In the genomic region with DNA sequence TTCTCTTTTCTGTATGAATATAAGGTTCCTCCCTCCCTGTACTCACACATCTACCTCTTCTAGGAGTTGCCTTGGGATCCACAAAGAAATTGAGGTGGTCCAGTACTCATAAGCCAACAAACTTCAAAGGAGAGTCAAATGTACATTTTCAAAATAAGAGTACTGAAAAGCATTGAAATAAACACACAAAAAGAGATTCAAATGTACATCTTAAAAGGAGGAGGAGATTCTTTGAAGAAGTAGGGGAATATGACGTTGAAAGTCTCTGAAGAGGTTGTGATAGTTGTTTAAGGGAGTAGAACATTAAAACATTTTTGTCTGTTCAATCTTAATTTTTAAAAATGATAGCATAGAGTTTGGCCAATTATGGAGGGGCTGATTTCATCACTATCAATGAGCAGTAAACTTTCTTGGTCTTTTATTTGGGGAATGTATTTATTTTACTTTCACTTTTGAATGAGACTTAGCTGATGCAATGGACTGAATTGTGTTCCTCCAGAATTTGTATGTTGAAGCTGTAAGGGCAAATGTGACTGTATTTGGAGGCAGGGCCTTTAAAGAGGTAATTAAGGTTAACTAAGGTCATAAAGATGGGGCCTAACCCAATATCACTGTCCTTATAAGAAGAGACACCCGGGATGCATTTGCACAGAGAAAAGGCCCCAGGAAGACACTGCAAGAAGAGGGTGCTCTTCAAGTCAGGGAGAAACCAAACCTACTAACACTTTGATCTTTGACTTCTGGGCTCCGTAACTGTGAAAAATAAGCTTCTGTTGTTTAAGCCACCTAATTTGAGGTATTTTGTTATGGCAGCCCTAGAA, we compare ENCODE assay signal across 13 cellular contexts.
DNase-seq lines count a peak whose midpoint lies in the region; ATAC-seq and TF ChIP-seq lines count a peak whose summit lies in the region.
"Had no signal": no experiment of that assay in that cellular context is flagged by ENCODE, and none has a peak within 500 bp of the region (broad histone marks: within the 10 kb centered on the region; RNA-seq: fewer than 3 reads in every experiment).

No MANE protein-coding gene starts in this region.

- H3K27me3 Mint-ChIP-seq in T-helper 17 cell, result peaks cover 4% of the 10 kb centered on the region

- H3K9me3 ChIP-seq in T-helper 17 cell (ENCODE audit: control insufficient read depth, low read length, poor library complexity, severe bottlenecking), result no peaks in the 10 kb centered on the region
- H3K9me3 ChIP-seq: neutrophil had no signal

- H3K27ac Mint-ChIP-seq in T-helper 17 cell, result peak overlapping the region; percentile 73

- intact Hi-C loops in cardiac septum (cut with DNase I), result no loop called here

- H3K36me3 Mint-ChIP-seq in T-helper 17 cell (ENCODE audit: low read depth), result peaks cover 2% of the 10 kb centered on the region

- DNase-seq in EH (ENCODE audit: low read depth) (peak; percentile 52), T-helper 17 cell (no peak), erythroblast (lab: John Stamatoyannopoulos, UW) (peak; percentile 70 to 82), cardiac septum (ENCODE audit: low spot score) (no peak), NCI-H1436 (lab: John Stamatoyannopoulos, UW) (no peak), anterior cingulate cortex (lab: John Stamatoyannopoulos, UW) (no peak), GM10266 (ENCODE audit: extremely low spot score) (no peak)
- DNase-seq: dermis blood vessel endothelial cell, HCEC 1CT, left ventricle myocardium superior, NCI-H2029 treated with DMSO at 0.1 percent for 48 hours had no signal

- 0 out of 2 replicates have a peak, but pooled peaks cover 5% of the 10 kb centered on the region for H3K36me3 ChIP-seq in ACC112 (ENCODE audit: insufficient read depth, low read length)
- H3K36me3 ChIP-seq: neutrophil had no signal

- peak overlapping the region; percentile 75 for H3K4me3 Mint-ChIP-seq in T-helper 17 cell

- peaks cover 8% of the 10 kb centered on the region for H3K4me1 Mint-ChIP-seq in T-helper 17 cell

- no peak for TF ChIP-seq CTCF in GM10266 (IDR thresholded peaks at IDR 0.05; ENCODE audit: control insufficient read depth, insufficient read depth, low read depth, missing control alignments)

- peak overlapping the region; percentile 87 for H2AFZ ChIP-seq in ACC112 (ENCODE audit: low read length, unreplicated experiment)

- peaks cover 45% of the 10 kb centered on the region for H3K4me1 ChIP-seq in ACC112 (ENCODE audit: control insufficient read depth, insufficient read depth, low read length, unreplicated experiment)

- TF ChIP-seq POLR2A in erythroblast (IDR thresholded peaks at IDR 0.05; ENCODE audit: low read length), result no peak

- H3K27ac ChIP-seq in ACC112 (ENCODE audit: low read depth, low read length), result peak overlapping the region; percentile 33
- H3K27ac ChIP-seq: neutrophil had no signal

- H3K4me3 ChIP-seq in ACC112 (ENCODE audit: low read depth, low read length), result peak overlapping the region; percentile 37; the same call in 1 of the 2 replicates

- H3K79me2 ChIP-seq in ACC112 (ENCODE audit: control insufficient read depth, insufficient read depth, low read length, unreplicated experiment), result no peaks in the 10 kb centered on the region

- no peaks in the 10 kb centered on the region for H3K27me3 ChIP-seq in ACC112 (ENCODE audit: insufficient read depth, low read length)
- H3K27me3 ChIP-seq: neutrophil had no signal

- peak; percentile 27 for ATAC-seq in T-helper 17 cell
- ATAC-seq: left ventricle myocardium superior had no signal

Comparison
In these comparisons a context has a peak if more than half of its experiments do, and no peak if none do; other contexts are left out.
1. DNase-seq: peak in EH (single experiment) and erythroblast (2 of 2); none in T-helper 17 cell (0 of 3), cardiac septum (single experiment), NCI-H1436 (single experiment), anterior cingulate cortex (0 of 58) and GM10266 (single experiment).